Comparison of ENCODE assay signal across 8 cellular contexts in the genomic region with DNA sequence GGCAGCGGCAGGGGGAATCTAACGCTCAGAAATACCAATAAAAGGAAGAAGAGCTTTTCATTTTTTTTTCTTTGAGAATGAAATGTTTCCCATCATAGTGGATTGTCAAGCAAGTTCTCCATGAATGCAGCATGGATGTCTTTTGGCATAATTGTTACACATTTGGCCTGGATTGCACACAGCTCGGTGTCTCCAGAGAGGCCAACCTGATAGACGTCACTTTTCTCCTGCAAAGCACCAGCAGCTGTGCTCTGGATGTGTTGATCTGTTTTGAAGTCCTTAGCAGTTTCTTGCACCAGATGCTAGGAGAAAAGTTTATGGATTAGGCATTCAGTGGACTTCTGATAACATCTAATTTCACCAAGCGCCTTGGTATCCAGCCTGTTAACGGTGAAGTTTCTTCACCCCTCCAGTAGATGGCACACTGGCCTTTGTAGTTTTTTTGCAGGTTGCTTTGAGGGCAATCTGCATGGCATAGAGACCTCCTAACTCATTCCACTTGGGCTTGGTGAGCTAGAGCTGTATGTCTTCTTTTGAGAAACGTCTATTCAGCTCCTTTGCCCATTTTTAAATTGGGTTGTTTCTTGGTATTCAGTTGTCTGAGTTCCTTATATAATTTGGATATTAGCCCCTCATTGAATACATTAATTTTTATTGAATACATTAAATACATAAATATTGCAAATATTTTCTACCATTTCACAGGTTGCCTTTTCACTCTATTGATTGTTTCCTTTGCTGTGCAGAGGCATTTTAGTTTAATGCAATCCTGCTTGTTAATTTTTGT. TPM values are rescaled to one million over a fixed set of nuclear protein-coding genes. Genes with fewer than 3 reads are reported as not detected.
DNase-seq lines count a peak whose midpoint lies in the region; ATAC-seq and TF ChIP-seq lines count a peak whose summit lies in the region.

No MANE protein-coding gene starts in this region.

- DNase-seq in CD1c-positive myeloid dendritic cell (ENCODE audit: extremely low spot score), result peak; percentile 65
- DNase-seq in NCI-H1436 treated with DMSO at 0.1 percent for 48 hours (lab: John Stamatoyannopoulos, UW), result peak; percentile 46
- peak; percentile 68 for DNase-seq in hepatocyte (ENCODE audit: low spot score)
- peak; percentile 43 for DNase-seq in testis
- no peak for DNase-seq in activated gamma-delta T cell (lab: John Stamatoyannopoulos, UW)

- H2AFZ ChIP-seq in hepatocyte, result no peak overlapping the region

- H3K36me3 ChIP-seq in hepatocyte (replicated peaks; ENCODE audit: insufficient read depth, low read depth) (no peaks in the 10 kb centered on the region), testis (ENCODE audit: low read depth, missing control alignments) (no peaks in the 10 kb centered on the region)

- no peak overlapping the region for H3K27ac ChIP-seq in hepatocyte
- no peak overlapping the region for H3K27ac ChIP-seq in testis

- no peaks in the 10 kb centered on the region for H3K9me2 ChIP-seq in hepatocyte (replicated peaks; ENCODE audit: insufficient read depth)

- H3K4me1 ChIP-seq in hepatocyte (ENCODE audit: insufficient read depth) (no peaks in the 10 kb centered on the region), testis (peaks cover 12% of the 10 kb centered on the region)

- H3K27me3 ChIP-seq in hepatocyte, result no peaks in the 10 kb centered on the region
- no peaks in the 10 kb centered on the region for H3K27me3 ChIP-seq in testis

- no peaks in the 10 kb centered on the region for H3K79me2 ChIP-seq in hepatocyte

- ATAC-seq in GM18858 (IDR thresholded peaks at IDR 0.05; ENCODE audit: unreplicated experiment), result peak; percentile 88
- peak; percentile 61 for ATAC-seq in HG02943 (IDR thresholded peaks at IDR 0.05; ENCODE audit: low read depth, unreplicated experiment)
- peak; percentile 73 for ATAC-seq in SK-N-SH treated with all-trans-retinoic acid at 6 μM for 48 hours

- 50% methylated on average over 7 of the region's 7 CpGs for WGBS in hepatocyte (ENCODE audit: low lambda C conversion rate, missing lambda C conversion rate)
- WGBS in testis, 2 donors, result 43 to 49% methylated on average over 7 of the region's 7 CpGs

- H3K4me3 ChIP-seq in hepatocyte (no peak overlapping the region), testis (no peak overlapping the region)

- H3K9me3 ChIP-seq in hepatocyte (ENCODE audit: low read depth) (peaks cover 3% of the 10 kb centered on the region), testis (no peaks in the 10 kb centered on the region)

- no peak for TF ChIP-seq POLR2A in testis (IDR thresholded peaks at IDR 0.05)

- intact Hi-C loops in testis (cut with DNase I; ENCODE audit: low total_unique reads), result no loop called here

- no peaks in the 10 kb centered on the region for H4K20me1 ChIP-seq in hepatocyte (ENCODE audit: insufficient read depth, poor library complexity, severe bottlenecking)

- no peak overlapping the region for H3K4me2 ChIP-seq in hepatocyte

- TF ChIP-seq CTCF in hepatocyte (IDR thresholded peaks at IDR 0.05; ENCODE audit: poor library complexity), result peak; percentile 62
- peak; percentile 19 to 58 (median 42) for TF ChIP-seq CTCF in testis (IDR thresholded peaks at IDR 0.05)

TF ChIP-seq in SK-N-SH treated with all-trans-retinoic acid at 6 μM for 48 hours, 23 proteins besides CTCF, POLR2A, EP300 and RAD21:
- TF ChIP-seq, protein P1, sequence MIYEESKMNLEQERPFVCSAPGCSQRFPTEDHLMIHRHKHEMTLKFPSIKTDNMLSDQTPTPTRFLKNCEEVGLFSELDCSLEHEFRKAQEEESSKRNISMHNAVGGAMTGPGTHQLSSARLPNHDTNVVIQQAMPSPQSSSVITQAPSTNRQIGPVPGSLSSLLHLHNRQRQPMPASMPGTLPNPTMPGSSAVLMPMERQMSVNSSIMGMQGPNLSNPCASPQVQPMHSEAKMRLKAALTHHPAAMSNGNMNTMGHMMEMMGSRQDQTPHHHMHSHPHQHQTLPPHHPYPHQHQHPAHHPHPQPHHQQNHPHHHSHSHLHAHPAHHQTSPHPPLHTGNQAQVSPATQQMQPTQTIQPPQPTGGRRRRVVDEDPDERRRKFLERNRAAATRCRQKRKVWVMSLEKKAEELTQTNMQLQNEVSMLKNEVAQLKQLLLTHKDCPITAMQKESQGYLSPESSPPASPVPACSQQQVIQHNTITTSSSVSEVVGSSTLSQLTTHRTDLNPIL (CRISPR knock-in tag; IDR thresholded peaks at IDR 0.05; ENCODE audit: low read depth), result no peak
- TF ChIP-seq PPARA (CRISPR knock-in tag; IDR thresholded peaks at IDR 0.05; ENCODE audit: borderline replicate concordance) (no peak), TCF4 (CRISPR knock-in tag; IDR thresholded peaks at IDR 0.05; ENCODE audit: borderline replicate concordance) (no peak), ZNF565 (CRISPR knock-in tag; conservative IDR thresholded peaks at IDR 0.05; ENCODE audit: low read depth) (no peak), RARB (CRISPR knock-in tag; IDR thresholded peaks at IDR 0.05) (no peak), ZFP30 (CRISPR knock-in tag; IDR thresholded peaks at IDR 0.05) (no peak), GLIS3 (CRISPR knock-in tag; IDR thresholded peaks at IDR 0.05) (no peak), OSR1 (CRISPR knock-in tag; IDR thresholded peaks at IDR 0.05) (no peak), ISL1 (CRISPR knock-in tag; IDR thresholded peaks at IDR 0.05) (no peak), SNAI2 (CRISPR knock-in tag; IDR thresholded peaks at IDR 0.05) (no peak)
TF ChIP-seq in SK-N-SH treated with all-trans-retinoic acid at 6 μM for 48 hours: peak in this region for 0.

RNA-seq across cellular contexts. Expression of a gene that starts 59.7 kb away (rescaled TPM):
- total RNA-seq in hepatocyte (not detected in 2 replicates), testis (1 to 10 TPM; 1.5 to 1.9 TPM)
- polyA plus RNA-seq in hepatocyte (0.30 TPM in 1 of 2 replicates, not detected in the other), testis (ENCODE audit: insufficient read depth, low read depth, low replicate concordance) (1.3 TPM)
